8 cellular contexts compared by ENCODE assay signal in the genomic region with DNA sequence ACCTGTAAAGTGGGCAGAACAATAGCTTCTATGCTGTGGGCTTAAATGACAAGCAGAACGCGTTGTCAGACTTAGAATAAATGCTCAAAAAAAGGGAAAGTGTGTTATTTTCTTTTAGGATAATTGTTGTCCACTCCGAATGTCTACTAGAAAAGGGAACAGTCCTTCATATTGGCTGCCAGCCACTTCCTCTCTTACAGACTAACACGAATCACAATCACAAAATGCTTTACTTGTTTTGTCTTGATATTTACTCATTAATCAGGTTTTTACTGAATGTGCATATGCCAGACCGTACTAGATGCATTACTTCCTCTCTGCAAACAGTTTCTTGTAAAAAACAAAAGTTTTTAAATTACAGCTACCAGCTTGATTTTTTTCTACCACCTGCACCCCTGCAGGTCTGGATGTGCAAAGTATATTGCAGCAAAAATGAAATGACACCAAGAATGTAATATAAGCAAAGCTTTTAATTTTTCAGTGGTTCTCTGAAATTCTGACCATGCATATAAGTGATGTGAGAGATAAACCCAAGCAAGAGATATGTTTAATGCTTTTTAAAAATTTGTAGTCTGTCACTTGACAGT. TPM values are rescaled to one million over a fixed set of nuclear protein-coding genes. Genes with fewer than 3 reads are reported as not detected.
DNase-seq lines count a peak whose midpoint lies in the region; ATAC-seq and TF ChIP-seq lines count a peak whose summit lies in the region.

No MANE protein-coding gene starts in this region.

- no peaks in the 10 kb centered on the region for H4K20me1 ChIP-seq in PC-3 (ENCODE audit: low read length)

- H3K4me2 ChIP-seq in PC-3 (ENCODE audit: low read length): peak overlapping the region; percentile 88

- no peak for DNase-seq in PC-3
- DNase-seq in effector memory CD4-positive, alpha-beta T cell: no peak
- DNase-seq in osteocyte (ENCODE audit: extremely low spot score, unreplicated experiment): no peak
- DNase-seq in NCI-H1694 treated with DMSO at 0.1 percent for 48 hours (lab: John Stamatoyannopoulos, UW): no peak
- DNase-seq in SK-N-DZ (ENCODE audit: low spot score): no peak
- no peak for DNase-seq in superior temporal gyrus (ENCODE audit: extremely low spot score)

- POLR2A ChIA-PET in PC-3 (lab: Charles Lee; ENCODE audit: unreplicated experiment): interaction anchor here (0.6 to 1.0 kb wide), 3 partner anchors 17 to 46 kb away, joined by 3 to 7 read pairs (median 4); partner anchors contain the start of gene FAM83D

- TSS peak; percentile 56 for BruUV-seq in PC-3 (replicated peaks; lab: Mats Ljungman, UMichigan)

- peak overlapping the region; percentile 94 for H3K27ac Mint-ChIP-seq in osteocyte (ENCODE audit: unreplicated experiment)

- peak overlapping the region; percentile 86 for H3K4me3 ChIP-seq in GM08714 (ENCODE audit: low read length)
- peak overlapping the region; percentile 91 for H3K4me3 ChIP-seq in PC-3 (ENCODE audit: low read length)
- H3K4me3 ChIP-seq in effector memory CD4-positive, alpha-beta T cell (ENCODE audit: insufficient read depth, low read depth, low read length, poor library complexity, severe bottlenecking): peak overlapping the region; percentile 93

- no peaks in the 10 kb centered on the region for H3K9me3 ChIP-seq in PC-3 (ENCODE audit: low read length)
- H3K9me3 ChIP-seq in effector memory CD4-positive, alpha-beta T cell (ENCODE audit: control insufficient read depth, low read length): no peaks in the 10 kb centered on the region

- peak overlapping the region; percentile 79 for H2AFZ ChIP-seq in PC-3 (ENCODE audit: low read length)

- ATAC-seq in PC-3 (no peak), GM19452 (IDR thresholded peaks at IDR 0.05; ENCODE audit: unreplicated experiment) (no peak)

- intact Hi-C loops in PC-3 (cut with micrococcal nuclease): loop anchor here (1.0 kb wide), 1 partner anchor 37 kb away; the partner anchor contains the start of gene FAM83D

- TF ChIP-seq CTCF in PC-3 (conservative IDR thresholded peaks at IDR 0.05; ENCODE audit: low read depth, low read length) (no peak; the same call in 1 of the 2 replicates), osteocyte (IDR thresholded peaks at IDR 0.05) (no peak)

- peak overlapping the region; percentile 94 for H3K9ac ChIP-seq in PC-3 (ENCODE audit: low read length)

- peaks cover 55% of the 10 kb centered on the region for H3K79me2 ChIP-seq in PC-3 (ENCODE audit: low read length)

- peaks cover 18% of the 10 kb centered on the region for H3K4me1 ChIP-seq in PC-3 (ENCODE audit: insufficient read depth, low read length)
- peaks cover 15% of the 10 kb centered on the region for H3K4me1 ChIP-seq in effector memory CD4-positive, alpha-beta T cell (ENCODE audit: control insufficient read depth, insufficient read depth, low read length, poor library complexity, severe bottlenecking)

- peaks cover 5% of the 10 kb centered on the region for H3K36me3 Mint-ChIP-seq in osteocyte (ENCODE audit: unreplicated experiment)

- peaks cover 24% of the 10 kb centered on the region for H3K4me1 Mint-ChIP-seq in osteocyte (ENCODE audit: unreplicated experiment)

- CTCF ChIA-PET in PC-3 (lab: Charles Lee): interaction anchor here (0.5 to 1.3 kb wide), 2 partner anchors 29 to 37 kb away, joined by 3 read pairs; partner anchors contain the start of gene FAM83D

- H3K9me2 ChIP-seq in PC-3 (replicated peaks; ENCODE audit: low read length): no peaks in the 10 kb centered on the region

- H3F3A ChIP-seq in PC-3 (ENCODE audit: low read length, unreplicated experiment): no peaks in the 10 kb centered on the region

- H3K36me3 ChIP-seq in PC-3 (ENCODE audit: low read depth, low read length): no peaks in the 10 kb centered on the region
- no peaks in the 10 kb centered on the region for H3K36me3 ChIP-seq in effector memory CD4-positive, alpha-beta T cell (ENCODE audit: control insufficient read depth, insufficient read depth, low read length)

- peak overlapping the region; percentile 71 for H3K27ac ChIP-seq in PC-3 (ENCODE audit: low read length)
- peak overlapping the region; percentile 80 for H3K27ac ChIP-seq in effector memory CD4-positive, alpha-beta T cell (ENCODE audit: insufficient read depth, low read length, poor library complexity, severe bottlenecking)

- H3K4me3 Mint-ChIP-seq in osteocyte (ENCODE audit: unreplicated experiment): peak overlapping the region; percentile 95

- H3K9me3 Mint-ChIP-seq in osteocyte (ENCODE audit: unreplicated experiment): no peaks in the 10 kb centered on the region

- H3K27me3 Mint-ChIP-seq in osteocyte (ENCODE audit: unreplicated experiment): no peaks in the 10 kb centered on the region

- H3K27me3 ChIP-seq in PC-3 (ENCODE audit: low read length): no peaks in the 10 kb centered on the region
- H3K27me3 ChIP-seq in effector memory CD4-positive, alpha-beta T cell (replicated peaks; ENCODE audit: control insufficient read depth, insufficient read depth, low read length, poor library complexity, severe bottlenecking): no peaks in the 10 kb centered on the region

RNA-seq across cellular contexts. Expression of gene DHX35, which starts 0.8 kb away (rescaled TPM):
- total RNA-seq in PC-3 (2014; rRNA removed) (10.1 and 12.0 TPM in 2 replicates), osteocyte (10.1 and 10.3 TPM in 2 replicates)
- 36.2 and 40.9 TPM in 2 replicates for polyA plus RNA-seq in SK-N-DZ (2014; cell fraction: cytosol; rRNA removed)
- 48.7 and 57.3 TPM in 2 replicates for polyA plus RNA-seq in SK-N-DZ (2014; cell fraction: nucleus; rRNA removed)

RNA-seq across cellular contexts. Expression of gene FAM83D, which starts 36.8 kb away (rescaled TPM):
- 69.6 and 81.4 TPM in 2 replicates for total RNA-seq in PC-3 (2014; rRNA removed)
- total RNA-seq in osteocyte: 4.6 TPM in 2 replicates
- polyA plus RNA-seq in SK-N-DZ (2014; cell fraction: cytosol; rRNA removed): 99.3 and 104 TPM in 2 replicates
- polyA plus RNA-seq in SK-N-DZ (2014; cell fraction: nucleus; rRNA removed): 58.0 and 67.2 TPM in 2 replicates

Comparison
In these comparisons a context has a peak if more than half of its experiments do, and no peak if none do; other contexts are left out.
1. RNA of gene FAM83D, which starts 36.8 kb away (total RNA-seq): 69.6 to 81.4 TPM in PC-3; 4.6 TPM in osteocyte; every median in the first group is over 10 times any median in the second.
2. Peak in every context shown above with its lines, with median percentiles within 50 percentile points of each other: H3K4me3 ChIP-seq.